In genomic region chrX:134173541-134174272, GRCh38 we compare ENCODE assay signal across 10 cellular contexts.
DNase-seq lines count a peak whose midpoint lies in the region; ATAC-seq and TF ChIP-seq lines count a peak whose summit lies in the region.
"Had no signal": no experiment of that assay in that cellular context is flagged by ENCODE, and none has a peak within 500 bp of the region (broad histone marks: within the 10 kb centered on the region; RNA-seq: fewer than 3 reads in every experiment).

No MANE protein-coding gene starts in this region.

- no peak for ATAC-seq in right lobe of liver
- peak; percentile 31 to 44 for ATAC-seq in activated naive CD4-positive, alpha-beta T cell treated with anti-CD3 and anti-CD28 coated beads, Interleukin-2, amount 50 U/mL, for 72 hours

- intact Hi-C loops in right lobe of liver (cut with DNase I) = no loop called here
- intact Hi-C loops in transverse colon (cut with DNase I; ENCODE audit: low total_unique reads) = no loop called here

- no peak for TF ChIP-seq RAD21 in liver (IDR thresholded peaks at IDR 0.05)

- H2BK15ac ChIP-seq in mesendoderm (replicated peaks; ENCODE audit: low read depth) = no peak overlapping the region

- peak overlapping the region; percentile 87 for H2BK5ac ChIP-seq in mesendoderm (ENCODE audit: low read length)

- TF ChIP-seq CTCF in liver (IDR thresholded peaks at IDR 0.05; ENCODE audit: low read depth, low read length, missing input control) = no peak
- no peak for TF ChIP-seq CTCF in right lobe of liver (IDR thresholded peaks at IDR 0.05)
- no peak for TF ChIP-seq CTCF in transverse colon (IDR thresholded peaks at IDR 0.05)

- H3K4me1 ChIP-seq in liver (ENCODE audit: control insufficient read depth in 4 of 4, insufficient read depth in 4 of 4, low read length in 3 of 4) (peaks cover 5 to 13% (median 7%) of the 10 kb centered on the region in 4 donors), right lobe of liver (no peaks in the 10 kb centered on the region), mesendoderm (ENCODE audit: control insufficient read depth, low read depth, low read length) (no peaks in the 10 kb centered on the region), transverse colon (no peaks in the 10 kb centered on the region)

- no peak overlapping the region for H3K23ac ChIP-seq in mesendoderm (ENCODE audit: low read length)

- H3K9me3 ChIP-seq in liver (ENCODE audit: control insufficient read depth in 4 of 4, low read length in 3 of 4) (no peaks in the 10 kb centered on the region), right lobe of liver (no peaks in the 10 kb centered on the region), transverse colon (no peaks in the 10 kb centered on the region)
- H3K9me3 ChIP-seq: neutrophil had no signal

- H3K79me1 ChIP-seq in mesendoderm (ENCODE audit: low read length) = no peaks in the 10 kb centered on the region

- peak overlapping the region; percentile 57 to 88 for H3K27ac Mint-ChIP-seq in activated naive CD4-positive, alpha-beta T cell treated with anti-CD3 and anti-CD28 coated beads, Interleukin-2, amount 50 U/mL, for 72 hours

- 6% methylated on average over 27 of the region's 27 CpGs for WGBS in liver
- WGBS in right lobe of liver (ENCODE audit: insufficient coverage, low coverage, low lambda C conversion rate, missing lambda C conversion rate) = 20% methylated on average over 20 of the region's 27 CpGs
- WGBS in mesendoderm (ENCODE audit: extremely low coverage, insufficient coverage, low lambda C conversion rate) = no CpG with 5 or more reads among the region's 27 CpGs
- WGBS in transverse colon (ENCODE audit: low coverage in 1 of 2), 2 donors = 0 to 37% methylated on average over 3 to 27 of the region's 27 CpGs

- H3K79me2 ChIP-seq in mesendoderm (ENCODE audit: control insufficient read depth, insufficient read depth, low read length) = peaks cover 12% of the 10 kb centered on the region

- H3K4ac ChIP-seq in mesendoderm (ENCODE audit: low read depth, low read length) = peak overlapping the region; percentile 76

- H4K5ac ChIP-seq in mesendoderm (ENCODE audit: low read length) = peak overlapping the region; percentile 39

- peaks cover 24 to 33% of the 10 kb centered on the region in 2 donors for H3K36me3 Mint-ChIP-seq in activated naive CD4-positive, alpha-beta T cell treated with anti-CD3 and anti-CD28 coated beads, Interleukin-2, amount 50 U/mL, for 72 hours

- H3K27me3 ChIP-seq in liver (ENCODE audit: control insufficient read depth in 4 of 4, insufficient read depth in 4 of 4, low read length in 3 of 4) (peaks cover 0 to 14% (median 1%) of the 10 kb centered on the region in 4 donors), right lobe of liver (peaks cover 0 to 13% of the 10 kb centered on the region in 2 donors), mesendoderm (ENCODE audit: insufficient read depth, low read length, poor library complexity) (no peaks in the 10 kb centered on the region), transverse colon (peaks cover 15% of the 10 kb centered on the region)

- no peaks in the 10 kb centered on the region for H3K36me3 ChIP-seq in liver (ENCODE audit: control insufficient read depth in 4 of 4, insufficient read depth in 3 of 4, low read depth in 1 of 4, low read length in 3 of 4)
- H3K36me3 ChIP-seq in right lobe of liver = no peaks in the 10 kb centered on the region
- H3K36me3 ChIP-seq in mesendoderm (ENCODE audit: control insufficient read depth, insufficient read depth, low read length) = peaks cover 2% of the 10 kb centered on the region
- H3K36me3 ChIP-seq in transverse colon = no peaks in the 10 kb centered on the region
- H3K36me3 ChIP-seq: neutrophil had no signal

- TF ChIP-seq POLR2A in right lobe of liver (IDR thresholded peaks at IDR 0.05) (no peak), transverse colon (IDR thresholded peaks at IDR 0.05) (no peak)

- H3K18ac ChIP-seq in mesendoderm (ENCODE audit: low read length) = peak overlapping the region; percentile 6

- H3K27ac ChIP-seq in liver (ENCODE audit: low read depth in 1 of 2, low read length in 2 of 2) (no peak overlapping the region), right lobe of liver (no peak overlapping the region), mesendoderm (ENCODE audit: low read depth, low read length) (peak overlapping the region; percentile 87), transverse colon (peak overlapping the region in 1 of 4 donors; percentile 23)
- H3K27ac ChIP-seq: neutrophil, SK-N-MC had no signal

- no peak for TF ChIP-seq EP300 in transverse colon (IDR thresholded peaks at IDR 0.05; ENCODE audit: low read depth)

- H4K8ac ChIP-seq in mesendoderm (ENCODE audit: low read depth, low read length) = peak overlapping the region; percentile 99

- peaks cover 0 to 4% of the 10 kb centered on the region in 2 donors for H3K9me3 Mint-ChIP-seq in activated naive CD4-positive, alpha-beta T cell treated with anti-CD3 and anti-CD28 coated beads, Interleukin-2, amount 50 U/mL, for 72 hours

- DNase-seq in right lobe of liver = no peak
- no peak for DNase-seq in activated naive CD4-positive, alpha-beta T cell treated with anti-CD3 and anti-CD28 coated beads, Interleukin-2, amount 50 U/mL, for 72 hours (ENCODE audit: low spot score in 2 of 2)
- DNase-seq in mesendoderm = peak; percentile 74
- DNase-seq in transverse colon = no peak
- no peak for DNase-seq in stimulated activated naive CD4-positive, alpha-beta T cell treated with Interleukin-2 at 50 U/mL for 16 hours (lab: John Stamatoyannopoulos, UW)
- DNase-seq in T1000 (lab: John Stamatoyannopoulos, UW) = no peak
- no peak for DNase-seq in NCI-H1930 (lab: John Stamatoyannopoulos, UW)

- in situ Hi-C loops in transverse colon (cut with MboI; ENCODE audit: low pct_ligation_motif_present in 1 of 4, low pct_unique_long_range_greater_than_20kb in 1 of 4, low sequenced_read_pairs in 3 of 4) = no loop called here

- H3K9ac ChIP-seq in liver (ENCODE audit: low read depth in 1 of 2, low read length in 2 of 2) (no peak overlapping the region), mesendoderm (ENCODE audit: low read length) (peak overlapping the region; percentile 94)

- peak overlapping the region; percentile 76 for H2BK120ac ChIP-seq in mesendoderm (ENCODE audit: low read depth, low read length)

- H3K4me2 ChIP-seq in mesendoderm (ENCODE audit: low read length) = peak overlapping the region; percentile 44

- no peak overlapping the region for H2AK5ac ChIP-seq in mesendoderm (ENCODE audit: low read length)

- peak overlapping the region; percentile 97 for H3K56ac ChIP-seq in mesendoderm (ENCODE audit: low read length)

- H3K4me3 ChIP-seq in liver (ENCODE audit: low read depth in 1 of 3, low read length in 3 of 3) (peak overlapping the region in 2 of 3 donors; percentile 8 to 62), right lobe of liver (no peak overlapping the region), mesendoderm (ENCODE audit: low read length) (peak overlapping the region; percentile 82), transverse colon (peak overlapping the region in 3 of 4 donors; percentile 38 to 58 (median 39))

TF ChIP-seq in liver, 16 proteins besides CTCF, POLR2A, EP300 and RAD21:
- no peak for TF ChIP-seq ZBTB33 (IDR thresholded peaks at IDR 0.05)

Comparison
In these comparisons a context has a peak if more than half of its experiments do, and no peak if none do; other contexts are left out.
1. H3K4me3 ChIP-seq: peak in liver (2 of 3), mesendoderm (single experiment) and transverse colon (3 of 4); none in right lobe of liver (0 of 3).
2. ATAC-seq: peak in activated naive CD4-positive, alpha-beta T cell treated with anti-CD3 and anti-CD28 coated beads, Interleukin-2, amount 50 U/mL, for 72 hours (2 of 2); none in right lobe of liver (0 of 4).